In genomic region chr12:59646636-59647035, GRCh38 we compare ENCODE assay signal across 31 cellular contexts.
"Had no signal": no experiment of that assay in that cellular context is flagged by ENCODE, and none has a peak within 500 bp of the region (broad histone marks: within the 10 kb centered on the region; RNA-seq: fewer than 3 reads in every experiment).

No MANE protein-coding gene starts in this region.

- H3K27ac ChIP-seq: brain microvascular endothelial cell, KMS-11, WERI-Rb-1 had no signal

- H3K36me3 ChIP-seq: brain microvascular endothelial cell, WERI-Rb-1 had no signal

- H3K4me2 ChIP-seq: KMS-11 had no signal

- DNase-seq: activated CD4-positive, alpha-beta T cell treated with anti-CD3 and anti-CD28 coated beads for 1 hour; activated CD4-positive, alpha-beta T cell treated with anti-CD3 and anti-CD28 coated beads for 48 hours; activated CD4-positive, alpha-beta T cell treated with anti-CD3 and anti-CD28 coated beads, Interleukin-2, amount 50 U/mL, for 4 hours; activated CD4-positive, CD25-positive, alpha-beta regulatory T cell; activated CD8-positive, alpha-beta T cell treated with anti-CD3 and anti-CD28 coated beads for 36 hours; activated effector memory CD4-positive, alpha-beta T cell treated with anti-CD3 and anti-CD28 coated beads, Interleukin-2, amount 50 U/mL, for 16 hours; activated naive CD4-positive, alpha-beta T cell; activated naive CD4-positive, alpha-beta T cell treated with anti-CD3 and anti-CD28 coated beads, Interleukin-2, amount 50 U/mL, for 16 hours; activated naive CD8-positive, alpha-beta T cell treated with anti-CD3 and anti-CD28 coated beads for 36 hours; activated T-cell treated with anti-CD3 and anti-CD28 coated beads, Interleukin-2, amount 50 U/mL, for 1 hour; activated T-cell treated with anti-CD3 and anti-CD28 coated beads, Interleukin-2, amount 50 U/mL, for 72 hours; amniotic stem cell; aorta; brain microvascular endothelial cell; NCI-H1048; NCI-H1105 treated with DMSO at 0.1 percent for 48 hours; NCI-H1436; NCI-H1694; NCI-H1930; NCI-H2081 treated with DMSO at 0.1 percent for 48 hours; NCI-H226; NCI-H524 treated with DMSO at 0.1 percent for 48 hours; SHP77 treated with DMSO at 0.1 percent for 48 hours; SW 1271; T-helper 1 cell; T-helper 2 cell; T-helper 9 cell; WERI-Rb-1 had no signal

- H3K9ac ChIP-seq: KMS-11 had no signal

- H3K27me3 ChIP-seq: brain microvascular endothelial cell had no signal

- ATAC-seq: activated CD8-positive, alpha-beta T cell treated with anti-CD3 and anti-CD28 coated beads for 36 hours; activated T-cell treated with anti-CD3 and anti-CD28 coated beads, Interleukin-2, amount 50 U/mL, for 72 hours; activated T-helper 17 cell treated with anti-CD3 and anti-CD28 coated beads, Interleukin-2, amount 50 U/mL, for 72 hours; Panc1 had no signal
